ENCODE assay signal across 3 cellular contexts in genomic region chr12:65623507-65623906, GRCh38.
TF ChIP-seq lines count a peak whose summit lies in the region.

No MANE protein-coding gene starts in this region.

TF ChIP-seq in HEK293, 187 proteins besides CTCF, POLR2A, EP300 and RAD21 (continued from another document):
- TF ChIP-seq ATF2 (tag by site-specific recombination; IDR thresholded peaks at IDR 0.05; ENCODE audit: low read depth): peak; percentile 32; the same call in 1 of the 2 replicates

TF ChIP-seq in HEK293T, 16 proteins besides CTCF, POLR2A, EP300 and RAD21 (continued from another document):
- TF ChIP-seq PKNOX1 (IDR thresholded peaks at IDR 0.05): peak; percentile 46
TF ChIP-seq in HEK293T: peak in this region for 1.

TF ChIP-seq in K562, 482 proteins besides CTCF, POLR2A, EP300 and RAD21 (continued from another document):
- TF ChIP-seq PBX2 (CRISPR knock-in tag; IDR thresholded peaks at IDR 0.05; ENCODE audit: low read depth): no peak
- TF ChIP-seq PBX2 (tag; conservative IDR thresholded peaks at IDR 0.05; ENCODE audit: low read depth): peak; percentile 42; the same call in 1 of the 2 replicates
- TF ChIP-seq MEIS2 (IDR thresholded peaks at IDR 0.05; ENCODE audit: partially characterized antibody): peak; percentile 52
- TF ChIP-seq USF2 (CRISPR knock-in tag; IDR thresholded peaks at IDR 0.05): no peak
- TF ChIP-seq POLR3A (IDR thresholded peaks at IDR 0.05; ENCODE audit: borderline replicate concordance, extremely low read depth, insufficient read depth, insufficient read length): no peak
- peak; percentile 55; the same call in 1 of the 2 replicates for TF ChIP-seq CBFA2T3 (IDR thresholded peaks at IDR 0.05)
